17 cellular contexts compared by ENCODE assay signal in genomic region chr5:166883016-166883415, GRCh38.
A peak's percentile ranks its signal among the peaks of the same experiment; 100 is the strongest.
DNase-seq lines count a peak whose midpoint lies in the region; FAIRE-seq and TF ChIP-seq lines count a peak whose summit lies in the region.
"Had no signal": no experiment of that assay in that cellular context is flagged by ENCODE, and none has a peak within 500 bp of the region (broad histone marks: within the 10 kb centered on the region; RNA-seq: fewer than 3 reads in every experiment).

No MANE protein-coding gene starts in this region.

- H3K9me3 ChIP-seq in fibroblast of lung (ENCODE audit: control insufficient read depth, insufficient read depth, low read depth, low read length): no peaks in the 10 kb centered on the region

- H4K20me1 ChIP-seq in fibroblast of lung (ENCODE audit: control insufficient read depth, extremely low read depth, insufficient read depth, low read length): no peaks in the 10 kb centered on the region

- peak; percentile 43 for DNase-seq in H7
- peak; percentile 69 for DNase-seq in RPMI7951 (ENCODE audit: low read depth)
- DNase-seq in fibroblast of lung (ENCODE audit: low read depth in 2 of 2): peak; percentile 1 to 38
- DNase-seq in skeletal muscle cell (ENCODE audit: low read depth): peak; percentile 62
- no peak for DNase-seq in nephron progenitor cell
- DNase-seq in GM12892 (ENCODE audit: insufficient read length): no peak
- DNase-seq in coronary artery (ENCODE audit: low spot score): no peak
- DNase-seq: activated naive CD4-positive, alpha-beta T cell treated with anti-CD3 and anti-CD28 coated beads for 36 hours; CD4-positive, alpha-beta T cell; NCI-H1048; NK-92 treated with Interleukin-12 subunit alpha and Interleukin-12 subunit beta, amount 100 ng/mL, for 24 hours; occipital lobe; stimulated activated naive CD4-positive, alpha-beta T cell; WERI-Rb-1 had no signal

- no peak overlapping the region for H3K4me2 ChIP-seq in fibroblast of lung (ENCODE audit: extremely low read depth, insufficient read depth, low read length)

- no peaks in the 10 kb centered on the region for H3K9me3 Mint-ChIP-seq in nephron progenitor cell

- no peaks in the 10 kb centered on the region for H3K79me2 ChIP-seq in fibroblast of lung (ENCODE audit: control insufficient read depth, insufficient read depth, low read length)

- H3K4me3 ChIP-seq in H7 (ENCODE audit: insufficient read depth, low read depth, low read length): no peak overlapping the region
- no peak overlapping the region for H3K4me3 ChIP-seq in fibroblast of lung (replicated peaks in 1 of 4; ENCODE audit: control extremely low read depth in 1 of 4, insufficient read depth in 1 of 4, low read depth in 3 of 4, low read length in 4 of 4)
- no peak overlapping the region for H3K4me3 ChIP-seq in skeletal muscle cell (ENCODE audit: low read depth, low read length)
- H3K4me3 ChIP-seq in coronary artery: no peak overlapping the region
- H3K4me3 ChIP-seq: skin epidermis had no signal

- peaks cover 13% of the 10 kb centered on the region for H3K4me1 Mint-ChIP-seq in nephron progenitor cell

- H2AFZ ChIP-seq in fibroblast of lung (ENCODE audit: low read length): no peak overlapping the region

- H3K27me3 ChIP-seq in H7 (ENCODE audit: control insufficient read depth, insufficient read depth, low read length) (no peaks in the 10 kb centered on the region), fibroblast of lung (ENCODE audit: control insufficient read depth, insufficient read depth, low read length) (no peaks in the 10 kb centered on the region)

- H3K36me3 ChIP-seq in H7 (replicated peaks; ENCODE audit: control insufficient read depth, insufficient read depth, low read length): no peaks in the 10 kb centered on the region
- no peaks in the 10 kb centered on the region for H3K36me3 ChIP-seq in fibroblast of lung (ENCODE audit: control insufficient read depth, insufficient read depth, low read length)
- H3K36me3 ChIP-seq: WERI-Rb-1 had no signal

- no peak overlapping the region for H3K9ac ChIP-seq in fibroblast of lung (ENCODE audit: insufficient read depth, low read length)

- H3K4me3 Mint-ChIP-seq in nephron progenitor cell: no peak overlapping the region
- H3K4me3 Mint-ChIP-seq: activated naive CD4-positive, alpha-beta T cell treated with anti-CD3 and anti-CD28 coated beads for 36 hours; CD4-positive, alpha-beta T cell had no signal

- TF ChIP-seq POLR2A in GM12892 (IDR thresholded peaks at IDR 0.05; ENCODE audit: low read depth, low read length): no peak

- no peaks in the 10 kb centered on the region for H3K36me3 Mint-ChIP-seq in nephron progenitor cell (ENCODE audit: low read depth)

- no peak for TF ChIP-seq CTCF in fibroblast of lung (conservative IDR thresholded peaks at IDR 0.05 in 1 of 2, IDR thresholded peaks at IDR 0.05 in 1 of 2; ENCODE audit: low read depth in 1 of 2, low read length in 2 of 2)
- TF ChIP-seq CTCF in nephron progenitor cell (IDR thresholded peaks at IDR 0.05): no peak
- no peak for TF ChIP-seq CTCF in coronary artery (IDR thresholded peaks at IDR 0.05)

- no peak for FAIRE-seq in GM12892 (lab: Jason Lieb, UNC)
- FAIRE-seq: GM18507, urothelium cell line had no signal

- no peak overlapping the region for H3K27ac ChIP-seq in fibroblast of lung (ENCODE audit: insufficient read depth, low read length)
- H3K27ac ChIP-seq in coronary artery: no peak overlapping the region
- H3K27ac ChIP-seq: skin epidermis, WERI-Rb-1 had no signal

- H3K27me3 Mint-ChIP-seq in nephron progenitor cell (ENCODE audit: low read depth, poor library complexity): no peaks in the 10 kb centered on the region
- H3K27me3 Mint-ChIP-seq: CD4-positive, alpha-beta T cell had no signal

- no peaks in the 10 kb centered on the region for H3K4me1 ChIP-seq in fibroblast of lung (ENCODE audit: control insufficient read depth, extremely low read depth, insufficient read depth, low read length)

- no peak overlapping the region for H3K27ac Mint-ChIP-seq in nephron progenitor cell
- H3K27ac Mint-ChIP-seq: activated naive CD4-positive, alpha-beta T cell treated with anti-CD3 and anti-CD28 coated beads for 36 hours; CD4-positive, alpha-beta T cell had no signal

Comparison
In these comparisons a context has a peak if more than half of its experiments do, and no peak if none do; other contexts are left out.
1. DNase-seq: peak in H7 (single experiment), RPMI7951 (single experiment), fibroblast of lung (2 of 2) and skeletal muscle cell (single experiment); none in nephron progenitor cell (single experiment), GM12892 (single experiment) and coronary artery (single experiment).